Comparison of ENCODE assay signal across 8 cellular contexts in the genomic region with DNA sequence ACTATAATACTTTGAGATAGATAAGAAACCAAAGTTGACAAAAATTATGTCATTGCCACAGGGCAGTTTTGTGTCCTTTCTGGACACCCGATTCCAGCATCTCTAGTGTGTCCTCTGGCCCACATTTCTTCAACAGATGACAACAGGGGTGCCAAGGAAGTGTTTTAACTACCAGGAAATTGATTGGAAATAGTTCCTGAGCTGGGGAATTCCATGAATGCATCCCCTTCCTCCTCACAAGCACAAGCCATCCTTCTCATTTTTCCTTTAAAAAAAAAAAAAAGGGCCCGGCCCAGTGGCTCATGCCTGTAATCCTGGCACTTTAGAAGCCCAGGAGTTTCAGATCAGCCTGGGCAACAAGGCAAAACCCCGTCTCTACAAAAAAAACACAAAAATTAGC. TPM values are rescaled to one million over a fixed set of nuclear protein-coding genes. Genes with fewer than 3 reads are reported as not detected.
DNase-seq lines count a peak whose midpoint lies in the region; ATAC-seq and TF ChIP-seq lines count a peak whose summit lies in the region.

No MANE protein-coding gene starts in this region.

- H3K27ac ChIP-seq in liver (ENCODE audit: low read depth in 1 of 2, low read length in 2 of 2) (peak overlapping the region; percentile 80 to 96), subcutaneous abdominal adipose tissue (ENCODE audit: low read depth, low read length) (peak overlapping the region; percentile 95)

- H3K9me3 ChIP-seq in adipocyte (ENCODE audit: control insufficient read depth, low read length): no peaks in the 10 kb centered on the region
- H3K9me3 ChIP-seq in liver (ENCODE audit: control insufficient read depth in 4 of 4, low read length in 3 of 4): no peaks in the 10 kb centered on the region
- no peaks in the 10 kb centered on the region for H3K9me3 ChIP-seq in subcutaneous abdominal adipose tissue (ENCODE audit: control insufficient read depth in 5 of 5, low read length in 5 of 5)

- ATAC-seq in HG03520 (IDR thresholded peaks at IDR 0.05; ENCODE audit: unreplicated experiment) (no peak), HG03280 (IDR thresholded peaks at IDR 0.05; ENCODE audit: unreplicated experiment) (no peak)

- H3K4me1 ChIP-seq in adipocyte (ENCODE audit: control insufficient read depth, insufficient read depth, low read length) (peaks cover 22% of the 10 kb centered on the region), liver (ENCODE audit: control insufficient read depth in 4 of 4, insufficient read depth in 4 of 4, low read length in 3 of 4) (peaks cover 4 to 17% (median 10%) of the 10 kb centered on the region in 4 donors), subcutaneous abdominal adipose tissue (ENCODE audit: control insufficient read depth in 5 of 5, insufficient read depth in 5 of 5, low read length in 5 of 5) (peaks cover 8 to 26% (median 23%) of the 10 kb centered on the region in 5 donors)

- no peaks in the 10 kb centered on the region for H3K27me3 Mint-ChIP-seq in T-helper 2 cell treated with Interferon-gamma antibody and Interleukin-4, amounts not matched to agents 5 μg/mL and 100 μg/mL, for 36 hours (ENCODE audit: low read depth)

- peaks cover 26% of the 10 kb centered on the region for H3K36me3 ChIP-seq in adipocyte (ENCODE audit: control insufficient read depth, insufficient read depth, low read length, severe bottlenecking)
- peaks cover 9 to 26% (median 24%) of the 10 kb centered on the region in 4 donors for H3K36me3 ChIP-seq in liver (ENCODE audit: control insufficient read depth in 4 of 4, insufficient read depth in 3 of 4, low read depth in 1 of 4, low read length in 3 of 4)
- H3K36me3 ChIP-seq in subcutaneous abdominal adipose tissue (ENCODE audit: control insufficient read depth in 5 of 5, insufficient read depth in 5 of 5, low read length in 5 of 5): peaks cover 0 to 30% (median 26%) of the 10 kb centered on the region in 5 donors

- TF ChIP-seq RAD21 in liver (IDR thresholded peaks at IDR 0.05): no peak

- no peaks in the 10 kb centered on the region for H3K27me3 ChIP-seq in adipocyte (replicated peaks; ENCODE audit: control insufficient read depth, insufficient read depth, low read length)
- H3K27me3 ChIP-seq in liver (ENCODE audit: control insufficient read depth in 4 of 4, insufficient read depth in 4 of 4, low read length in 3 of 4): no peaks in the 10 kb centered on the region
- H3K27me3 ChIP-seq in subcutaneous abdominal adipose tissue (ENCODE audit: control insufficient read depth in 5 of 5, insufficient read depth in 4 of 5, low read length in 5 of 5): no peaks in the 10 kb centered on the region

- H3K4me3 ChIP-seq in adipocyte (ENCODE audit: low read length) (peak overlapping the region; percentile 93), liver (ENCODE audit: low read depth in 1 of 3, low read length in 3 of 3) (no peak overlapping the region), subcutaneous abdominal adipose tissue (ENCODE audit: low read depth in 1 of 5, low read length in 5 of 5) (peak overlapping the region; percentile 64 to 92 (median 86))

- peak overlapping the region; percentile 97 for H3K27ac Mint-ChIP-seq in T-helper 2 cell treated with Interferon-gamma antibody and Interleukin-4, amounts not matched to agents 5 μg/mL and 100 μg/mL, for 36 hours

- no peaks in the 10 kb centered on the region for H3K9me3 Mint-ChIP-seq in T-helper 2 cell treated with Interferon-gamma antibody and Interleukin-4, amounts not matched to agents 5 μg/mL and 100 μg/mL, for 36 hours

- H3K4me1 Mint-ChIP-seq in T-helper 2 cell treated with Interferon-gamma antibody and Interleukin-4, amounts not matched to agents 5 μg/mL and 100 μg/mL, for 36 hours (ENCODE audit: low read depth): peaks cover 19% of the 10 kb centered on the region

- H3K4me3 Mint-ChIP-seq in T-helper 2 cell treated with Interferon-gamma antibody and Interleukin-4, amounts not matched to agents 5 μg/mL and 100 μg/mL, for 36 hours: peak overlapping the region; percentile 85

- TF ChIP-seq CTCF in liver (IDR thresholded peaks at IDR 0.05; ENCODE audit: low read depth, low read length, missing input control): no peak

- WGBS in liver: 80% methylated on average over 3 of the region's 3 CpGs

- peaks cover 47% of the 10 kb centered on the region for H3K36me3 Mint-ChIP-seq in T-helper 2 cell treated with Interferon-gamma antibody and Interleukin-4, amounts not matched to agents 5 μg/mL and 100 μg/mL, for 36 hours (ENCODE audit: low read depth)

- peak overlapping the region; percentile 97 for H3K9ac ChIP-seq in adipocyte (ENCODE audit: low read length)
- H3K9ac ChIP-seq in liver (ENCODE audit: low read depth in 1 of 2, low read length in 2 of 2): no peak overlapping the region
- H3K9ac ChIP-seq in subcutaneous abdominal adipose tissue (ENCODE audit: low read length in 5 of 5): peak overlapping the region; percentile 35 to 84 (median 71)

- DNase-seq in T-helper 2 cell treated with Interferon-gamma antibody and Interleukin-4, amounts not matched to agents 5 μg/mL and 100 μg/mL, for 36 hours (ENCODE audit: low spot score): no peak
- DNase-seq in T-helper 2 cell: no peak
- no peak for DNase-seq in adipocyte (ENCODE audit: low read depth)
- DNase-seq in islet precursor cell: no peak

TF ChIP-seq in liver, 16 proteins besides CTCF, POLR2A, EP300 and RAD21:
- TF ChIP-seq EGR1 (IDR thresholded peaks at IDR 0.05; ENCODE audit: low read depth in 2 of 2) (no peak), HNF4A (conservative IDR thresholded peaks at IDR 0.05) (no peak)

RNA-seq across cellular contexts. Expression of gene B3GAT3, which starts 0.7 kb away (rescaled TPM):
- total RNA-seq in liver: 10 to 100 TPM; 13.1 TPM
- 10 to 100 TPM; 22.5 to 29.2 TPM for polyA plus RNA-seq in liver

RNA-seq across cellular contexts. Expression of gene ROM1, which starts 9.4 kb away (rescaled TPM):
- 1 to 10 TPM in 1 of 2 donors, under 1 TPM in 1; 0.84 to 1.3 TPM for total RNA-seq in liver
- polyA plus RNA-seq in liver: 1 to 10 TPM in 1 of 2 donors, under 1 TPM in 1; 0.86 to 3.9 TPM

RNA-seq across cellular contexts. Expression of gene EML3, which starts 9.9 kb away (rescaled TPM):
- total RNA-seq in liver: 10 to 100 TPM in 1 of 2 donors, 1 to 10 TPM in 1; 6.0 to 17.2 TPM
- 10 to 100 TPM in 1 of 2 donors, 1 to 10 TPM in 1; 9.9 to 19.3 TPM for polyA plus RNA-seq in liver

RNA-seq across cellular contexts. Expression of gene MTA2, which starts 20.8 kb away (rescaled TPM):
- 10 to 100 TPM; 43.1 to 55.3 TPM for total RNA-seq in liver
- polyA plus RNA-seq in liver: 10 to 100 TPM in 1 of 2 donors, 1 to 10 TPM in 1; 4.4 to 21.4 TPM

RNA-seq across cellular contexts. Expression of gene GANAB, which starts 23.9 kb away (rescaled TPM):
- total RNA-seq in liver: 100 to 1,000 TPM; 130 to 209 TPM
- polyA plus RNA-seq in liver: 100 to 1,000 TPM in 1 of 2 donors, 10 to 100 TPM in 1; 45.2 to 166 TPM

Comparison
In these comparisons a context has a peak if more than half of its experiments do, and no peak if none do; other contexts are left out.
1. H3K4me3 ChIP-seq: peak in adipocyte (single experiment) and subcutaneous abdominal adipose tissue (5 of 5); none in liver (0 of 3).
2. H3K9ac ChIP-seq: peak in adipocyte (single experiment) and subcutaneous abdominal adipose tissue (5 of 5); none in liver (0 of 2).